19 cellular contexts compared by ENCODE assay signal in the genomic region with DNA sequence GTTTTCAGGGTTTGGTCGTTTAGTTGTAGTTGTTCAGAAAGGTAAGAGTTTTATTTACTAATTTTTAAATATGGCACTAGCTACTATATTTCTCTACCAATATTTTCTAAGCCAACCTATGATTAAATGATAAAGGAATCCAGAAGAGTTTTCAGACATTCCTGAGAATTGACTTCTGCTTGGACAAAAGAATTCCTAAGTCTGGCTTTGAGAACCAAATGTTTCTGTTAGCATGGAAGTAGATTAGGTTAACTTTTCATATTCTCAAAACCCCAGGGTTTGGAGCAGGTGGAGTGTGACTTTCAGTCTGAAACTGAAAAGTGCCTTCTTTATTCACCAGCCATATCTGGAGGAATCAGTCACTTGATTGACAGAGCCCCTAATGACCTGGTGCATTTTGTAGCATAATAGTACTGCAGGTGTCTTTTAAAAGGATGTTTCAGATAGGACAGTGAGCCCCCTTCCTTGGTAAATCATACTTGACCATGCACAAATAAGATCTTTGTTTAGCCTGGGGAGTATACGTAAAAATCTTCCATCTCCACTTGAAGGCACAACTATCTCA.
DNase-seq lines count a peak whose midpoint lies in the region; TF ChIP-seq lines count a peak whose summit lies in the region.
"Had no signal": no experiment of that assay in that cellular context is flagged by ENCODE, and none has a peak within 500 bp of the region (broad histone marks: within the 10 kb centered on the region; RNA-seq: fewer than 3 reads in every experiment).

No MANE protein-coding gene starts in this region.

- no peak overlapping the region for H2AFZ ChIP-seq in smooth muscle cell (ENCODE audit: low read depth)

- H3K9me3 ChIP-seq in smooth muscle cell (replicated peaks; ENCODE audit: low read depth) = no peaks in the 10 kb centered on the region
- H3K9me3 ChIP-seq: BE2C had no signal

- H3K27ac ChIP-seq in smooth muscle cell (ENCODE audit: low read depth) = peak overlapping the region; percentile 60

- WGBS in smooth muscle cell (ENCODE audit: low lambda C conversion rate) = 73% methylated on average over 2 of the region's 2 CpGs

- H3K27me3 ChIP-seq in smooth muscle cell (ENCODE audit: low read depth) = no peaks in the 10 kb centered on the region
- H3K27me3 ChIP-seq: BE2C had no signal

- H3K79me2 ChIP-seq in smooth muscle cell (ENCODE audit: low read depth) = no peaks in the 10 kb centered on the region

- H3K9ac ChIP-seq in smooth muscle cell (ENCODE audit: low read depth) = no peak overlapping the region

- DNase-seq in HS-5 (ENCODE audit: low read depth) = peak; percentile 29
- DNase-seq in astrocyte of the hippocampus (ENCODE audit: low read depth, low spot score) = peak; percentile 68
- peak; percentile 50 for DNase-seq in kidney glomerular epithelial cell (lab: John Stamatoyannopoulos, UW)
- no peak for DNase-seq in smooth muscle cell (lab: John Stamatoyannopoulos, UW; ENCODE audit: unreplicated experiment)
- no peak for DNase-seq in activated CD4-positive, alpha-beta T cell treated with anti-CD3 and anti-CD28 coated beads, Interleukin-2, amount 50 U/mL, for 1 hour
- no peak for DNase-seq in inferior parietal cortex (ENCODE audit: extremely low spot score)
- no peak for DNase-seq in mucosa of gallbladder (ENCODE audit: low spot score)
- DNase-seq: BE2C; Calu3; CD4-positive, alpha-beta memory T cell; DMS53; MV-4-11; NCI-H1417; NCI-H2029; NCI-H2171; NCI-H446; NCI-H69; OCI-M1; RPMI8226 had no signal

- H3K4me2 ChIP-seq in smooth muscle cell = no peak overlapping the region

- H3F3A ChIP-seq in smooth muscle cell (ENCODE audit: low read depth) = no peaks in the 10 kb centered on the region

- no peaks in the 10 kb centered on the region for H4K20me1 ChIP-seq in smooth muscle cell (ENCODE audit: low read depth)

- H3K4me3 ChIP-seq in smooth muscle cell = no peak overlapping the region

- no peaks in the 10 kb centered on the region for H3K36me3 ChIP-seq in smooth muscle cell (ENCODE audit: low read depth)
- H3K36me3 ChIP-seq: BE2C had no signal

- H3K4me1 ChIP-seq in smooth muscle cell (ENCODE audit: low read depth) = peaks cover 16% of the 10 kb centered on the region
- H3K4me1 ChIP-seq: BE2C had no signal

- TF ChIP-seq CTCF in smooth muscle cell (IDR thresholded peaks at IDR 0.05; ENCODE audit: borderline replicate concordance, insufficient read depth, poor library complexity, severe bottlenecking) = no peak

Comparison
In these comparisons a context has a peak if more than half of its experiments do, and no peak if none do; other contexts are left out.
1. DNase-seq: peak in HS-5 (single experiment), astrocyte of the hippocampus (single experiment) and kidney glomerular epithelial cell (single experiment); none in smooth muscle cell (single experiment), activated CD4-positive, alpha-beta T cell treated with anti-CD3 and anti-CD28 coated beads, Interleukin-2, amount 50 U/mL, for 1 hour (single experiment), inferior parietal cortex (single experiment) and mucosa of gallbladder (single experiment).